In the genomic region with DNA sequence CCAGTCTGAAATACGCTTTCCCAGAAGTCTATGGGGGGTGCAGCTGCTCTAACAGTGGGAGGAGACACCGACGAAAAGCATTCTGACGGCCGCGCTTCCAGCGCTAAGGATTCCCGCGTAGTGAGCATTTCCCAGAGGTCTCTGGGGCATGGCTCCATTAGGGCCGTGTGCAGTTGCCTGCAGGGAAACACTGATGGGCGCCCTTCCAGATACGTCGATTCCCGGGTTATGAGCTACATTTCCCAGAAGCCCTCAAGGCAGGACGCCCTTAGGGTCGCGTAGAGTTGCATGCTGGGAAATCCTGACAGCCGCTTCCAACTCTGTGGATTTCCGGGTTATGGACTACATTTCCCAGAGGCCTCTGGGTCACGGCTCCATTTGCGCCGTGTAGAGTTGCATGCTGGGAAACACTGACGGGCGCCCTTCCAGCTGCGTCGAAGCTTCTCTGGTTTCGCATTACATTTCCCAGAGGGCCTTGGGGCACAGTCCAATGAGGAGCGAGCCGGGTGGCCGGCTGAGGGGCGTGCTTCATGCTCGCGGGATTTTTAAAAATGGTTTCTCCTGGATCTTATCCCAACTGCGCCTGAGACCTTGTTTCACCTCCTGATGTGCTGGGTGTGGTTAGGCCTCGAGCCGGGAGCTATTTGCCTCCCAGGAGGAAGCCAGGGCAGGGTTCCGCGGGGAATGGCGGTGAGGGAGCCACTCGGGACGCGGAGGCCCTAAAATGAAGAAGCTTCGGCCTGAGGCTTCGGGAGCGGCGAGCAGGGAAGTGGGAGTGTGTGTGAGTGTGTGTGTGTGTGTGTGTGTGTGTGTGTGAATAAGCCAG, we compare ENCODE assay signal across 9 cellular contexts. TPM values are rescaled to one million over a fixed set of nuclear protein-coding genes. Genes with fewer than 3 reads are reported as not detected.
DNase-seq lines count a peak whose midpoint lies in the region; ATAC-seq and TF ChIP-seq lines count a peak whose summit lies in the region.
"Had no signal": no experiment of that assay in that cellular context is flagged by ENCODE, and none has a peak within 500 bp of the region (broad histone marks: within the 10 kb centered on the region; RNA-seq: fewer than 3 reads in every experiment).

No MANE protein-coding gene starts in this region.

- 6% methylated on average over 28 of the region's 46 CpGs for WGBS in right lobe of liver (ENCODE audit: insufficient coverage, low coverage, low lambda C conversion rate, missing lambda C conversion rate)

- in situ Hi-C loops in GM18951 (cut with MboI; ENCODE audit: low sequenced_read_pairs, unreplicated experiment): no loop called here

- H3K4me3 ChIP-seq in dorsolateral prefrontal cortex: peak overlapping the region; percentile 34 to 76 (median 69)
- peak overlapping the region; percentile 37 to 55 (median 42) for H3K4me3 ChIP-seq in right lobe of liver

- peaks cover 0 to 10% (median 1%) of the 10 kb centered on the region in 4 donors for H3K9me3 ChIP-seq in right lobe of liver

- DNase-seq in AG09319 (ENCODE audit: extremely low read depth, low read depth) (peak; percentile 96), NCI-H510A (lab: John Stamatoyannopoulos, UW) (peak; percentile 52), dorsolateral prefrontal cortex (peak; percentile 91 to 98 (median 96)), right lobe of liver (peak; percentile 91 to 96 (median 96))
- DNase-seq in activated CD4-positive, alpha-beta T cell treated with anti-CD3 and anti-CD28 coated beads, Interleukin-2, amount 50 U/mL, for 48 hours: peak; percentile 83 to 87
- peak; percentile 92 for DNase-seq in stimulated activated CD4-positive, alpha-beta T cell treated with anti-CD3 and anti-CD28 coated beads, Interleukin-4, amount 100 ng/mL, for 24 hours

- peak; percentile 96 for ATAC-seq in HG03196 (IDR thresholded peaks at IDR 0.05; ENCODE audit: unreplicated experiment)
- peak; percentile 94 to 98 (median 95) for ATAC-seq in right lobe of liver

- no peaks in the 10 kb centered on the region for H3K4me1 ChIP-seq in right lobe of liver

- peak overlapping the region; percentile 49 to 97 (median 89) for H3K27ac ChIP-seq in dorsolateral prefrontal cortex
- peak overlapping the region; percentile 34 to 78 (median 65) for H3K27ac ChIP-seq in right lobe of liver

- TF ChIP-seq POLR2A in GM18951 (IDR thresholded peaks at IDR 0.05; ENCODE audit: extremely low read depth, insufficient read depth, insufficient read length): peak; percentile 45
- TF ChIP-seq POLR2A in right lobe of liver (IDR thresholded peaks at IDR 0.05): no peak

- no peaks in the 10 kb centered on the region for H3K36me3 ChIP-seq in right lobe of liver

- intact Hi-C loops in dorsolateral prefrontal cortex (cut with DNase I) (loop anchor here (10.0 kb wide), 2 partner anchors 96 to 144 kb away; no protein-coding TSS in a partner anchor), right lobe of liver (cut with DNase I) (no loop called here)

- TF ChIP-seq CTCF in AG09319 (IDR thresholded peaks at IDR 0.05; ENCODE audit: low read depth, low read length): no peak
- peak in 38 of 56 donors; percentile 3 to 58 (median 33) for TF ChIP-seq CTCF in dorsolateral prefrontal cortex (IDR thresholded peaks at IDR 0.05 in 54 of 56, conservative IDR thresholded peaks at IDR 0.05 in 2 of 56; ENCODE audit: low read depth in 1 of 56, partially characterized antibody in 56 of 56)
- TF ChIP-seq CTCF in right lobe of liver (IDR thresholded peaks at IDR 0.05): no peak

- H3K27me3 ChIP-seq in dorsolateral prefrontal cortex (no peaks in the 10 kb centered on the region), right lobe of liver (no peaks in the 10 kb centered on the region)

RNA-seq across cellular contexts. Expression of gene ZNF331, which starts 17.2 kb away (rescaled TPM):
- total RNA-seq in dorsolateral prefrontal cortex (100 to 1,000 TPM in 1 of 120 experiments, 10 to 100 TPM in 119; 32.2 to 101 (median 46.8) TPM), right lobe of liver (1 to 10 TPM; 2.0 to 5.8 (median 3.5) TPM)

RNA-seq across cellular contexts. Expression of gene ZNF813, which starts 53.2 kb away (rescaled TPM):
- total RNA-seq in dorsolateral prefrontal cortex: 1 to 10 TPM in 100 of 120 experiments, under 1 TPM in 20; 0.55 to 6.6 (median 1.5) TPM
- total RNA-seq in right lobe of liver: 1 to 10 TPM in 4 of 6 experiments, under 1 TPM in 2; 0.74 to 1.6 (median 1.1) TPM
- total RNA-seq: NCI-H460 had no signal

Comparison
In these comparisons a context has a peak if more than half of its experiments do, and no peak if none do; other contexts are left out.
1. Peak in every context shown above with its lines: DNase-seq, ATAC-seq, H3K4me3 ChIP-seq and H3K27ac ChIP-seq.
2. CTCF ChIP-seq: peak in dorsolateral prefrontal cortex (38 of 56); none in AG09319 (single experiment) and right lobe of liver (0 of 4).
3. RNA of gene ZNF331, which starts 17.2 kb away (total RNA-seq): 32.2 to 101 TPM in dorsolateral prefrontal cortex; 2.0 to 5.8 TPM in right lobe of liver; every median in the first group is over 4 times any median in the second.
4. intact Hi-C loops: an anchor here in dorsolateral prefrontal cortex (10.0 kb wide); none called in right lobe of liver.